In genomic region chr5:142012792-142013388, GRCh38 we compare ENCODE assay signal across 8 cellular contexts. TPM values are rescaled to one million over a fixed set of nuclear protein-coding genes. Genes with fewer than 3 reads are reported as not detected.
DNase-seq lines count a peak whose midpoint lies in the region; ATAC-seq, FAIRE-seq and TF ChIP-seq lines count a peak whose summit lies in the region.

Gene GNPDA1 (minus strand): TSS chr5:142013027. CDS start chr5:142012035, 992 bp downstream.

- DNase-seq in GM12891 (ENCODE audit: insufficient read length, low spot score): peak; percentile 70
- DNase-seq in NCI-H146 treated with DMSO at 0.1 percent for 48 hours (lab: John Stamatoyannopoulos, UW; ENCODE audit: unreplicated experiment): peak; percentile 36
- peak; percentile 52 for DNase-seq in WTC11 (ENCODE audit: low spot score)
- DNase-seq in central memory CD4-positive, alpha-beta T cell: peak; percentile 67
- DNase-seq in iris pigment epithelial cell (ENCODE audit: low read depth): peak; percentile 78
- peak; percentile 48 for DNase-seq in stimulated activated CD4-positive, alpha-beta T cell treated with anti-CD3 and anti-CD28 coated beads, Interleukin-12 subunit alpha, Interleukin-12 subunit beta, amount 100 ng/mL, for 24 hours (ENCODE audit: low read depth in 2 of 2)
- DNase-seq in NK-92 treated with Interleukin-12 subunit alpha and Interleukin-12 subunit beta, amount 100 ng/mL, for 24 hours (lab: John Stamatoyannopoulos, UW): no peak

- peaks cover 17% of the 10 kb centered on the region for H3K36me3 Mint-ChIP-seq in WTC11

- H3K9me3 Mint-ChIP-seq in WTC11: no peaks in the 10 kb centered on the region

- FAIRE-seq in GM12891 (lab: Jason Lieb, UNC): peak; percentile 85

- H3K4me1 Mint-ChIP-seq in WTC11: peaks cover 9% of the 10 kb centered on the region

- peak; percentile 24; the same call in 1 of the 2 replicates for TF ChIP-seq POLR2A in GM12891 (IDR thresholded peaks at IDR 0.05; ENCODE audit: low read depth, low read length)

- TF ChIP-seq CTCF in WTC11 (IDR thresholded peaks at IDR 0.05): no peak

- POLR2A ChIA-PET in WTC11 (lab: Charles Lee): interaction anchor here (0.8 to 1.4 kb wide), 4 partner anchors 12 to 131 kb away, joined by 3 to 4 read pairs (median 4); partner anchors contain the start of gene RNF14

- peaks cover 2% of the 10 kb centered on the region; the same call in 1 of the 2 replicates for H3K27me3 Mint-ChIP-seq in WTC11 (ENCODE audit: low read depth)

- peak within 1 kb of the TSS; percentile 86 for H3K27ac Mint-ChIP-seq in WTC11

- ATAC-seq in HG02571 (IDR thresholded peaks at IDR 0.05; ENCODE audit: unreplicated experiment): peak; percentile 68
- ATAC-seq in WTC11: peak; percentile 57

- CTCF ChIA-PET in WTC11 (lab: Charles Lee): interaction anchor here (0.6 to 4.6 kb wide), 34 partner anchors 12 to 700 kb away, joined by 3 to 63 read pairs (median 6); partner anchors contain the start of genes DELE1, NDFIP1 and RNF14

- H3K4me3 Mint-ChIP-seq in WTC11: peak within 1 kb of the TSS; percentile 81

TF ChIP-seq in GM12891, 5 proteins besides CTCF, POLR2A, EP300 and RAD21:
- TF ChIP-seq POU2F2 (IDR thresholded peaks at IDR 0.05; ENCODE audit: low read depth, low read length) (no peak), PAX5 (IDR thresholded peaks at IDR 0.05; ENCODE audit: insufficient read depth, low read length, severe bottlenecking) (no peak), SPI1 (IDR thresholded peaks at IDR 0.05; ENCODE audit: low read depth, low read length) (no peak), TAF1 (IDR thresholded peaks at IDR 0.05; ENCODE audit: low read depth, low read length) (no peak), POLR2AphosphoS5 (IDR thresholded peaks at IDR 0.05; ENCODE audit: low read depth, low read length) (no peak)

TF ChIP-seq in WTC11, 78 proteins besides CTCF, POLR2A, EP300 and RAD21:
- TF ChIP-seq EMX1 (CRISPR knock-in tag; IDR thresholded peaks at IDR 0.05) (no peak), FOXP1 (CRISPR knock-in tag; IDR thresholded peaks at IDR 0.05; ENCODE audit: borderline replicate concordance) (peak; percentile 51; the same call in 1 of the 2 replicates), MXD4 (CRISPR knock-in tag; IDR thresholded peaks at IDR 0.05; ENCODE audit: borderline replicate concordance) (no peak), HMGXB4 (CRISPR knock-in tag; IDR thresholded peaks at IDR 0.05) (0 out of 2 replicates have a peak, but pooled peaks have one; percentile 17), USF1 (CRISPR knock-in tag; IDR thresholded peaks at IDR 0.05) (peak; percentile 80), USF2 (CRISPR knock-in tag; IDR thresholded peaks at IDR 0.05) (peak; percentile 96), MAX (CRISPR knock-in tag; IDR thresholded peaks at IDR 0.05) (peak; percentile 21; the same call in 1 of the 2 replicates), FOXK1 (CRISPR knock-in tag; IDR thresholded peaks at IDR 0.05) (0 out of 2 replicates have a peak, but pooled peaks have one; percentile 22), ZNF532 (CRISPR knock-in tag; IDR thresholded peaks at IDR 0.05; ENCODE audit: borderline replicate concordance) (0 out of 2 replicates have a peak, but pooled peaks have one; percentile 51), KAT7 (CRISPR knock-in tag; IDR thresholded peaks at IDR 0.05; ENCODE audit: borderline replicate concordance) (0 out of 2 replicates have a peak, but pooled peaks have one; percentile 73), ELF4 (CRISPR knock-in tag; IDR thresholded peaks at IDR 0.05; ENCODE audit: low read depth) (no peak), PRDM15 (CRISPR knock-in tag; IDR thresholded peaks at IDR 0.05) (0 out of 2 replicates have a peak, but pooled peaks have one; percentile 9), ZNF423 (CRISPR knock-in tag; IDR thresholded peaks at IDR 0.05) (peak; percentile 92)

RNA-seq across cellular contexts. Expression of gene GNPDA1, which starts in this region (rescaled TPM):
- polyA plus RNA-seq in GM12891 (2012; ENCODE audit: low read depth, missing spikeins): 8.6 TPM
- 54.8 to 67.3 TPM (median 62.9 TPM) in 3 replicates for total RNA-seq in WTC11 (2021)
